ENCODE assay signal across 19 cellular contexts in the genomic region with DNA sequence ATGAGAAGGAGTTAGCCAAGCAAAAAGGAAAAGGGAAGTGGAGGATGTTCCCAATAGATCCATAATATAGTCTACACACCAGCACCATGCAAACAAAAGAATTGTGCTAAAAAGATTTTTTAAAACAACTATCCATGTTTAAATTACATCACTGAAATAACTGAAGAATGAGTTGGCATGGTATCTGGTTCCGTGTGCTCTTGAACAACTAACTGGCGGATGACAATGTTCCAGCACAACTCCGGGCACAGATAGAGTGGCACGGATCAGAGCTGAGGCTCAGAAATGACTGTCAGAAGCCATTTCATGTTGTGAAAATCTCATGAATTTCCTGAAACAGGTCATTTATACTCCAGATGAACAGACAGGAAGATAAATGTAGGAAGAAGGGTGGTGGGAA.
"Had no signal": no experiment of that assay in that cellular context is flagged by ENCODE, and none has a peak within 500 bp of the region (broad histone marks: within the 10 kb centered on the region; RNA-seq: fewer than 3 reads in every experiment).

No MANE protein-coding gene starts in this region.

- ATAC-seq: esophagus mucosa; foreskin keratinocyte; psoas muscle; right lobe of liver; stimulated activated naive CD8-positive, alpha-beta T cell treated with anti-CD3 and anti-CD28 coated beads, Interleukin-15, amount 100 ng/mL, for 72 hours; T-cell; upper lobe of right lung had no signal

- H3K4me1 ChIP-seq: breast epithelium, foreskin keratinocyte, psoas muscle, right lobe of liver, spleen, testis, upper lobe of right lung had no signal

- DNase-seq: activated CD4-positive, alpha-beta T cell treated with anti-CD3 and anti-CD28 coated beads, Interleukin-2, amount 10 ng/mL, durations not matched to agents 7 days and 5 days; activated CD8-positive, alpha-beta memory T cell treated with anti-CD3 and anti-CD28 coated beads, Interleukin-2, amount 50 U/mL, for 48 hours; activated naive CD8-positive, alpha-beta T cell treated with anti-CD3 and anti-CD28 coated beads for 36 hours; anterior cingulate cortex; dorsolateral prefrontal cortex; foreskin keratinocyte; head of caudate nucleus; immature natural killer cell; occipital lobe; psoas muscle; right lobe of liver; spleen; stimulated activated naive CD8-positive, alpha-beta T cell treated with anti-CD3 and anti-CD28 coated beads, Interleukin-15, amount 100 ng/mL, for 72 hours; T-cell; T-helper 9 cell; testis; upper lobe of right lung had no signal

- H3K4me3 ChIP-seq: breast epithelium, dorsolateral prefrontal cortex, psoas muscle, right lobe of liver, spleen, testis, upper lobe of right lung had no signal

- H3K27ac ChIP-seq: breast epithelium, dorsolateral prefrontal cortex, foreskin keratinocyte, psoas muscle, right lobe of liver, spleen, testis, upper lobe of right lung had no signal

- H3K36me3 ChIP-seq: breast epithelium, right lobe of liver, spleen, upper lobe of right lung had no signal

- H3K9me3 ChIP-seq: breast epithelium, psoas muscle, right lobe of liver, testis, upper lobe of right lung had no signal

- H3K27me3 ChIP-seq: breast epithelium, foreskin keratinocyte, right lobe of liver, testis, upper lobe of right lung had no signal
